Comparison of ENCODE assay signal across 25 cellular contexts in the genomic region with DNA sequence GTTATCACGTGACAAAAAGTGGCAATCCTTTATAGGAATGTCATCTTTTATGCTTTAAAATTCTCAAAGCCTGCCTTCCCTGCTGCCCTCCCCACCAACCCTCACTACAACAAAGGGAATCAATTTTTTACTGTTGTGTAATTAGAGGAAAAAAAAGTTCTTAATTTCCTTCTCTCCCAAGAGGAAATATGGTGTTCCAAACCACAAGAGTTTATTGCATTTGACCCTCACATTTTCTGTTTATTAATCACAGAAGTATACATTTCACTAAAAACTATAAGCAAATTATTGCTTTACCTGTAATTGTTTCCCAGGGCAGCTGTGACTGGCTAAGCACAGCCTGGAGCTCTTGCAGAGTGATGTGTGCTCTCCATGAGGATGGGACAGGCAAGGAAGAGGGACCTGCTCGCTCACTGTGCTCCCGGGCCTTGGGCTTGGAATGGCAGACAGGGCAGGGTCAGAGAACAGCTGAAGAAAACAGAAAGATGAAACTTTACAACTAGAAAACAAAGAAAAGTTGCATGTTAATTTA.
"Had no signal": no experiment of that assay in that cellular context is flagged by ENCODE, and none has a peak within 500 bp of the region (broad histone marks: within the 10 kb centered on the region; RNA-seq: fewer than 3 reads in every experiment).

No MANE protein-coding gene starts in this region.

- FAIRE-seq: RCC 7860 had no signal

- H3K36me3 ChIP-seq: MG63 had no signal

- H3K27me3 ChIP-seq: body of pancreas, MG63 had no signal

- H3K27ac ChIP-seq: body of pancreas had no signal

- H3K9me3 ChIP-seq: body of pancreas, MG63 had no signal

- DNase-seq: activated CD4-positive, alpha-beta T cell treated with anti-CD3 and anti-CD28 coated beads for 48 hours; activated CD4-positive, alpha-beta T cell treated with anti-CD3 and anti-CD28 coated beads, Interleukin-2, amount 50 U/mL, for 4 hours; activated CD4-positive, CD25-positive, alpha-beta regulatory T cell treated with anti-CD3 and anti-CD28 coated beads, Interleukin-2, amount 50 U/mL, for 72 hours; activated CD8-positive, alpha-beta memory T cell treated with anti-CD3 and anti-CD28 coated beads, Interleukin-2, amount 50 U/mL, for 48 hours; activated CD8-positive, alpha-beta T cell treated with anti-CD3 and anti-CD28 coated beads, Interleukin-2, amount 10 ng/mL, durations not matched to agents 7 days and 5 days; activated T-cell treated with anti-CD3 and anti-CD28 coated beads, Interleukin-2, amount 50 U/mL, for 1 hour; aorta; body of pancreas; MG63; MV-4-11; NCI-H1092 treated with DMSO at 0.1 percent for 48 hours; NCI-H1417 treated with DMSO at 0.1 percent for 48 hours; NCI-H1694; NCI-H2029; NCI-H2107; NCI-H2171 treated with DMSO at 0.1 percent for 48 hours; NCI-H226; NCI-H526; NCI-H82; OCI-M1; SIG-M5; T-helper 17 cell; T-helper 9 cell had no signal

- H3K4me3 ChIP-seq: body of pancreas, MG63 had no signal

- ATAC-seq: activated CD8-positive, alpha-beta T cell treated with anti-CD3 and anti-CD28 coated beads, Interleukin-2, amount 10 ng/mL, durations not matched to agents 7 days and 5 days; body of pancreas; T-helper 17 cell; WTC11 had no signal

- H3K4me1 ChIP-seq: body of pancreas had no signal
